28 cellular contexts compared by ENCODE assay signal in genomic region chr6:154441995-154442310, GRCh38.
DNase-seq lines count a peak whose midpoint lies in the region; ATAC-seq and TF ChIP-seq lines count a peak whose summit lies in the region.
"Had no signal": no experiment of that assay in that cellular context is flagged by ENCODE, and none has a peak within 500 bp of the region (broad histone marks: within the 10 kb centered on the region; RNA-seq: fewer than 3 reads in every experiment).

No MANE protein-coding gene starts in this region.

- H3K27me3 Mint-ChIP-seq in chondrocyte (ENCODE audit: low read depth) = no peaks in the 10 kb centered on the region
- H3K27me3 Mint-ChIP-seq: activated naive CD4-positive, alpha-beta T cell treated with anti-CD3 and anti-CD28 coated beads, Interleukin-2, amount 10 ng/mL, durations not matched to agents 7 days and 5 days had no signal

- H3K4me3 Mint-ChIP-seq in chondrocyte (ENCODE audit: unreplicated experiment) = no peak overlapping the region
- H3K4me3 Mint-ChIP-seq: activated CD8-positive, alpha-beta T cell treated with anti-CD3 and anti-CD28 coated beads for 36 hours; activated naive CD4-positive, alpha-beta T cell treated with anti-CD3 and anti-CD28 coated beads, Interleukin-2, amount 10 ng/mL, durations not matched to agents 7 days and 5 days; central memory CD8-positive, alpha-beta T cell; H9; natural killer cell; T-helper 2 cell treated with Interferon-gamma antibody and Interleukin-4, amounts not matched to agents 5 μg/mL and 100 μg/mL, for 36 hours had no signal

- H3K27me3 ChIP-seq in tibial nerve = no peaks in the 10 kb centered on the region
- H3K27me3 ChIP-seq: BLaER1 treated with 17β-estradiol and CSF1 and Interleukin-3, amounts not matched to agents 10 nM and 100 nM; body of pancreas; transverse colon had no signal

- H3K27ac Mint-ChIP-seq in chondrocyte (ENCODE audit: unreplicated experiment) = peak overlapping the region; percentile 12
- H3K27ac Mint-ChIP-seq: activated CD8-positive, alpha-beta T cell treated with anti-CD3 and anti-CD28 coated beads for 36 hours; activated naive CD4-positive, alpha-beta T cell treated with anti-CD3 and anti-CD28 coated beads, Interleukin-2, amount 10 ng/mL, durations not matched to agents 7 days and 5 days; H9; natural killer cell; T-helper 2 cell treated with Interferon-gamma antibody and Interleukin-4, amounts not matched to agents 5 μg/mL and 100 μg/mL, for 36 hours had no signal

- no peak for TF ChIP-seq POLR2A in tibial nerve (IDR thresholded peaks at IDR 0.05)

- H3K4me3 ChIP-seq in tibial nerve = no peak overlapping the region
- H3K4me3 ChIP-seq: BLaER1 treated with 17β-estradiol and CSF1 and Interleukin-3, amounts not matched to agents 10 nM and 100 nM; body of pancreas; mucosa of descending colon; psoas muscle; transverse colon had no signal

- peaks cover 0 to 22% (median 0%) of the 10 kb centered on the region in 3 donors for H3K36me3 ChIP-seq in tibial nerve

- ATAC-seq in GM21423 (IDR thresholded peaks at IDR 0.05; ENCODE audit: unreplicated experiment) (peak; percentile 13), HG03135 (IDR thresholded peaks at IDR 0.05; ENCODE audit: unreplicated experiment) (peak; percentile 17)
- ATAC-seq: activated CD8-positive, alpha-beta T cell treated with anti-CD3 and anti-CD28 coated beads for 36 hours; body of pancreas; mucosa of descending colon; natural killer cell; Panc1; psoas muscle had no signal

- H3K9me3 ChIP-seq in tibial nerve = no peaks in the 10 kb centered on the region
- H3K9me3 ChIP-seq: body of pancreas, mucosa of descending colon, psoas muscle, transverse colon had no signal

- WGBS in tibial nerve, 2 donors = 96% methylated on average over 12 of the region's 12 CpGs

- H3K4me1 Mint-ChIP-seq in chondrocyte (ENCODE audit: low read depth) = peaks cover 5% of the 10 kb centered on the region
- H3K4me1 Mint-ChIP-seq: activated naive CD4-positive, alpha-beta T cell treated with anti-CD3 and anti-CD28 coated beads, Interleukin-2, amount 10 ng/mL, durations not matched to agents 7 days and 5 days; central memory CD8-positive, alpha-beta T cell; natural killer cell had no signal

- peaks cover 5% of the 10 kb centered on the region for H3K36me3 Mint-ChIP-seq in chondrocyte (ENCODE audit: low read depth)
- H3K36me3 Mint-ChIP-seq: activated naive CD4-positive, alpha-beta T cell treated with anti-CD3 and anti-CD28 coated beads, Interleukin-2, amount 10 ng/mL, durations not matched to agents 7 days and 5 days; natural killer cell had no signal

- no peak for TF ChIP-seq CTCF in chondrocyte (IDR thresholded peaks at IDR 0.05)
- TF ChIP-seq CTCF in tibial nerve (IDR thresholded peaks at IDR 0.05) = no peak

- DNase-seq in chondrocyte (ENCODE audit: low spot score) = no peak
- DNase-seq in cerebellar cortex (ENCODE audit: low spot score) = no peak
- DNase-seq in tibial nerve (ENCODE audit: low spot score in 2 of 2) = no peak
- DNase-seq in SK-N-DZ (ENCODE audit: low spot score) = no peak
- no peak for DNase-seq in NCI-H146 treated with DMSO at 0.1 percent for 48 hours (lab: John Stamatoyannopoulos, UW; ENCODE audit: unreplicated experiment)
- DNase-seq: activated CD8-positive, alpha-beta memory T cell treated with anti-CD3 and anti-CD28 coated beads, Interleukin-2, amount 50 U/mL, for 48 hours; activated CD8-positive, alpha-beta T cell treated with anti-CD3 and anti-CD28 coated beads for 36 hours; activated naive CD4-positive, alpha-beta T cell treated with anti-CD3 and anti-CD28 coated beads, Interleukin-2, amount 10 ng/mL, durations not matched to agents 7 days and 5 days; body of pancreas; foreskin melanocyte; H9; Karpas-422; mucosa of descending colon; natural killer cell; NCI-H1417 treated with DMSO at 0.1 percent for 48 hours; NCI-H2081 treated with DMSO at 0.1 percent for 48 hours; NCI-H345; NCI-H748 treated with DMSO at 0.1 percent for 48 hours; psoas muscle; SHP77 treated with DMSO at 0.1 percent for 48 hours; stimulated activated CD4-positive, alpha-beta T cell treated with anti-CD3 and anti-CD28 coated beads, Interleukin-4, amount 100 ng/mL, for 1 hour; transverse colon had no signal

- no peak overlapping the region for H3K27ac ChIP-seq in tibial nerve
- H3K27ac ChIP-seq: BLaER1 treated with 17β-estradiol and CSF1 and Interleukin-3, amounts not matched to agents 10 nM and 100 nM; psoas muscle; transverse colon had no signal

- TF ChIP-seq EP300 in tibial nerve (IDR thresholded peaks at IDR 0.05) = no peak

- H3K4me1 ChIP-seq in tibial nerve = peaks cover 0 to 9% (median under 1%) of the 10 kb centered on the region in 4 donors
- H3K4me1 ChIP-seq: psoas muscle had no signal

- H3K9me3 Mint-ChIP-seq in chondrocyte (ENCODE audit: low read depth) = no peaks in the 10 kb centered on the region
- H3K9me3 Mint-ChIP-seq: activated CD8-positive, alpha-beta T cell treated with anti-CD3 and anti-CD28 coated beads for 36 hours; activated naive CD4-positive, alpha-beta T cell treated with anti-CD3 and anti-CD28 coated beads, Interleukin-2, amount 10 ng/mL, durations not matched to agents 7 days and 5 days; central memory CD8-positive, alpha-beta T cell; H9; natural killer cell; T-helper 2 cell treated with Interferon-gamma antibody and Interleukin-4, amounts not matched to agents 5 μg/mL and 100 μg/mL, for 36 hours had no signal
